Comparison of ENCODE assay signal across 16 cellular contexts in the genomic region with DNA sequence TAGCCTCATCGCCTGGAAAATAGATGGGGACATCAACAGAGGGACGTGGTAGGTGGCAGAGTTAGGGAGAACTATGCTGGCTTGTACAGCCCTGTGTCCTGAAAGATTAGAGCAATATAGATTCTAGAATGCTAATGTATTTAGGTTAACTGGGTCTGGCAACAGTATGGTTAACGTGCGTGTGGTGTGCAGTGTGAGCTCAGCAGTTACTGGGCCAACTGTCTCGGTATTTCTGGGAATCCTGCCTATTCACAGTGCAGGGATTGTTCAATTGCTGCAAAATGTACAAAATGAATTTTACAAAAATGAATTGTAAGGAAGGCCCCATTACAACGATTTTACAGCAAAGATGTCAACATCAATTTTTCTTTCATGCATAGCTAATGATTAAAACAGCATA. TPM values are rescaled to one million over a fixed set of nuclear protein-coding genes. Genes with fewer than 3 reads are reported as not detected.
DNase-seq lines count a peak whose midpoint lies in the region; ATAC-seq and TF ChIP-seq lines count a peak whose summit lies in the region.
"Had no signal": no experiment of that assay in that cellular context is flagged by ENCODE, and none has a peak within 500 bp of the region (broad histone marks: within the 10 kb centered on the region; RNA-seq: fewer than 3 reads in every experiment).

No MANE protein-coding gene starts in this region.

- H3K27ac ChIP-seq in gastroesophageal sphincter (peak overlapping the region in 2 of 4 donors; percentile 57 to 98), osteoblast (ENCODE audit: low read depth, low read length) (peak overlapping the region; percentile 51)
- H3K27ac ChIP-seq: Peyer's patch had no signal

- H3K4me2 ChIP-seq in osteoblast (ENCODE audit: insufficient read depth, low read length), result peak overlapping the region; percentile 5

- in situ Hi-C loops in astrocyte of the cerebellum (cut with HindIII; ENCODE audit: low sequenced_read_pairs), result no loop called here

- peak; percentile 66 for ATAC-seq in gastroesophageal sphincter
- no peak for ATAC-seq in HG02798 (IDR thresholded peaks at IDR 0.05; ENCODE audit: poor library complexity, unreplicated experiment)
- no peak for ATAC-seq in HG03342 (IDR thresholded peaks at IDR 0.05; ENCODE audit: unreplicated experiment)
- ATAC-seq: HCT116 had no signal

- no peak overlapping the region for H3K4me3 ChIP-seq in astrocyte of the cerebellum (ENCODE audit: low read depth, low read length)
- no peak overlapping the region for H3K4me3 ChIP-seq in gastroesophageal sphincter
- no peak overlapping the region for H3K4me3 ChIP-seq in osteoblast (ENCODE audit: insufficient read depth, low read length)
- H3K4me3 ChIP-seq: Peyer's patch had no signal

- TF ChIP-seq POLR2A in gastroesophageal sphincter (IDR thresholded peaks at IDR 0.05), result no peak

- TF ChIP-seq CTCF in astrocyte of the cerebellum (IDR thresholded peaks at IDR 0.05; ENCODE audit: low read depth, low read length, missing control alignments) (no peak), gastroesophageal sphincter (IDR thresholded peaks at IDR 0.05) (no peak), osteoblast (IDR thresholded peaks at IDR 0.05; ENCODE audit: extremely low read depth, low read depth, low read length) (no peak)

- no peaks in the 10 kb centered on the region for H4K20me1 ChIP-seq in osteoblast (ENCODE audit: insufficient read depth, low read length)

- TF ChIP-seq EP300 in gastroesophageal sphincter (IDR thresholded peaks at IDR 0.05), result no peak

- H3K36me3 ChIP-seq in gastroesophageal sphincter, result peaks cover 0 to 27% of the 10 kb centered on the region in 2 donors
- H3K36me3 ChIP-seq in osteoblast (ENCODE audit: insufficient read depth, low read length), result peaks cover 21% of the 10 kb centered on the region

- peak; percentile 66 for DNase-seq in GM04504 (ENCODE audit: low read depth)
- peak; percentile 80 for DNase-seq in astrocyte of the cerebellum (ENCODE audit: low read depth)
- no peak for DNase-seq in osteoblast (ENCODE audit: insufficient read length, low spot score, missing footprints)
- no peak for DNase-seq in T-helper 9 cell
- DNase-seq in NOMO-1 (lab: John Stamatoyannopoulos, UW; ENCODE audit: unreplicated experiment in 2 of 2), result no peak
- DNase-seq: activated CD4-positive, alpha-beta T cell treated with anti-CD3 and anti-CD28 coated beads, Interleukin-2, amount 10 ng/mL, durations not matched to agents 24 days and 14 days; AML-193; NCI-H345; Peyer's patch; stimulated activated naive CD4-positive, alpha-beta T cell treated with Interleukin-2 at 50 U/mL for 16 hours; T-helper 2 cell had no signal

- 9 to 34% methylated on average over 5 to 6 of the region's 6 CpGs for WGBS in gastroesophageal sphincter (ENCODE audit: low coverage in 1 of 2), 2 donors

- H3K9me3 ChIP-seq in gastroesophageal sphincter (no peaks in the 10 kb centered on the region), osteoblast (ENCODE audit: low read depth, low read length) (no peaks in the 10 kb centered on the region)
- H3K9me3 ChIP-seq: ascending aorta, Peyer's patch had no signal

- no peaks in the 10 kb centered on the region for H3K79me2 ChIP-seq in osteoblast (ENCODE audit: insufficient read depth, low read length)

- H2AFZ ChIP-seq in osteoblast (ENCODE audit: low read length), result no peak overlapping the region

- H3K4me1 ChIP-seq in gastroesophageal sphincter (peaks cover 4 to 85% (median 8%) of the 10 kb centered on the region in 3 donors), osteoblast (ENCODE audit: insufficient read depth, low read length) (peaks cover 21% of the 10 kb centered on the region)
- H3K4me1 ChIP-seq: Peyer's patch had no signal

- H3K27me3 ChIP-seq in gastroesophageal sphincter (no peaks in the 10 kb centered on the region), osteoblast (ENCODE audit: insufficient read depth, low read length) (no peaks in the 10 kb centered on the region)
- H3K27me3 ChIP-seq: ascending aorta, Peyer's patch had no signal

RNA-seq across cellular contexts. Expression of a gene that starts 20.6 kb away (rescaled TPM):
- total RNA-seq in gastroesophageal sphincter (100 to 1,000 TPM in 1 of 4 donors, 10 to 100 TPM in 3; 43.1 to 108 (median 85.7) TPM), osteoblast (14.7 and 17.7 TPM in 2 replicates)
- total RNA-seq: activated CD4-positive, alpha-beta T cell treated with anti-CD3 and anti-CD28 coated beads, Interleukin-2, amount 10 ng/mL, durations not matched to agents 24 days and 14 days had no signal

Comparison
In these comparisons a context has a peak if more than half of its experiments do, and no peak if none do; other contexts are left out.
1. DNase-seq: peak in GM04504 (single experiment) and astrocyte of the cerebellum (single experiment); none in osteoblast (single experiment), T-helper 9 cell (single experiment) and NOMO-1 (0 of 2).